ENCODE assay signal across 8 cellular contexts in the genomic region with DNA sequence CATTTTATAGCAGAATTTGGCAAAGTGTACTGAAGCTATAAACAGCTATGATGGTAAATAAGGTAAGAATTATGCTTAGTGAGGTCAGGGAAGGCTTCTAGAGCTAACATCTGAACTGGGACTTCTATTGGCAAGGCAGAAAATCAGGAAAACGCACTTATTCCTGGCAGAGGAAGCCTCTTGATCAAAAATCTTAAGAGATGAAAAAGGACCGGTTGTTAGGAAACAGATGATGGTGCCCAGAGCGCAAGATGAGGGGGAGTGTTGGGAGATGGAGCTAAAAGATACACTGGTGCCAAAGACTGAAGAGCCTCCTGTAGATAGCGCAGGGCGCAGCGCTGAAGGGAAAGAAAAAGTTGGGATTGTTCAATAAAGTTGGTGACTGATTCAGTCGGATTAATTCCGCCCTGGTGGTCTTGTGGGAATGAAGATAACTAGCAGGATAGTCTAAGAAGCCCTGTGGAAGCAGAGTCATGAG.
A peak's percentile ranks its signal among the peaks of the same experiment; 100 is the strongest.
DNase-seq lines count a peak whose midpoint lies in the region; ATAC-seq and FAIRE-seq lines count a peak whose summit lies in the region.

No MANE protein-coding gene starts in this region.

- DNase-seq in activated CD4-positive, alpha-beta T cell treated with anti-CD3 and anti-CD28 coated beads, Interleukin-2, amount 50 U/mL, for 1 hour, result peak; percentile 2
- DNase-seq in activated CD4-positive, alpha-beta T cell treated with anti-CD3 and anti-CD28 coated beads for 48 hours, result no peak
- DNase-seq in HTR-8/SVneo (ENCODE audit: insufficient read length, low spot score) (peak; percentile 10), adipocyte (ENCODE audit: low read depth) (no peak)
- DNase-seq in stimulated activated naive B cell treated with anti-CD40 and anti-IgM and Interleukin-4, amounts not matched to agents 10 μg/mL and 1 μg/mL and 100 μg/mL, for 72 hours, result no peak
- DNase-seq in stimulated activated CD4-positive, alpha-beta T cell treated with anti-CD3 and anti-CD28 coated beads, Interleukin-2, amount 100 ng/mL, for 24 hours, result no peak
- no peak for DNase-seq in stimulated activated CD4-positive, alpha-beta T cell treated with anti-CD3 and anti-CD28 coated beads, Interleukin-4, amount 100 ng/mL, for 24 hours

- no peaks in the 10 kb centered on the region for H3K27me3 ChIP-seq in adipocyte (replicated peaks; ENCODE audit: control insufficient read depth, insufficient read depth, low read length)
- no peaks in the 10 kb centered on the region for H3K27me3 ChIP-seq in iPS-15b (ENCODE audit: control insufficient read depth, insufficient read depth, low read length)

- peak overlapping the region; percentile 95 for H3K27ac Mint-ChIP-seq in stimulated activated naive B cell treated with anti-CD40 and anti-IgM and Interleukin-4, amounts not matched to agents 10 μg/mL and 1 μg/mL and 100 μg/mL, for 72 hours

- no peaks in the 10 kb centered on the region for H3K27me3 Mint-ChIP-seq in stimulated activated naive B cell treated with anti-CD40 and anti-IgM and Interleukin-4, amounts not matched to agents 10 μg/mL and 1 μg/mL and 100 μg/mL, for 72 hours

- peaks cover 28 to 34% of the 10 kb centered on the region in 2 donors for H3K4me1 Mint-ChIP-seq in stimulated activated naive B cell treated with anti-CD40 and anti-IgM and Interleukin-4, amounts not matched to agents 10 μg/mL and 1 μg/mL and 100 μg/mL, for 72 hours

- peaks cover 6 to 10% of the 10 kb centered on the region in 2 donors for H3K36me3 Mint-ChIP-seq in stimulated activated naive B cell treated with anti-CD40 and anti-IgM and Interleukin-4, amounts not matched to agents 10 μg/mL and 1 μg/mL and 100 μg/mL, for 72 hours

- H3K9ac ChIP-seq in adipocyte (ENCODE audit: low read length), result peak overlapping the region; percentile 99
- H3K9ac ChIP-seq in iPS-15b (ENCODE audit: low read depth, low read length), result peak overlapping the region; percentile 82

- peak overlapping the region; percentile 99 for H3K4me3 ChIP-seq in adipocyte (ENCODE audit: low read length)
- peak overlapping the region; percentile 86 for H3K4me3 ChIP-seq in iPS-15b (ENCODE audit: low read depth, low read length)

- H3K4me3 Mint-ChIP-seq in stimulated activated naive B cell treated with anti-CD40 and anti-IgM and Interleukin-4, amounts not matched to agents 10 μg/mL and 1 μg/mL and 100 μg/mL, for 72 hours, result peak overlapping the region; percentile 92 to 98

- peaks cover 46% of the 10 kb centered on the region for H3K4me1 ChIP-seq in adipocyte (ENCODE audit: control insufficient read depth, insufficient read depth, low read length)
- H3K4me1 ChIP-seq in iPS-15b (ENCODE audit: control insufficient read depth, insufficient read depth, low read length), result peaks cover 7% of the 10 kb centered on the region

- H3K9me3 ChIP-seq in adipocyte (ENCODE audit: control insufficient read depth, low read length), result no peaks in the 10 kb centered on the region
- no peaks in the 10 kb centered on the region for H3K9me3 ChIP-seq in iPS-15b (ENCODE audit: control insufficient read depth, insufficient read depth, low read length)

- no peak for FAIRE-seq in HTR-8/SVneo (lab: Jason Lieb, UNC)

- peak; percentile 30 to 32 for ATAC-seq in stimulated activated naive B cell treated with anti-CD40 and anti-IgM and Interleukin-4, amounts not matched to agents 10 μg/mL and 1 μg/mL and 100 μg/mL, for 72 hours (replicated peaks)

- H3K36me3 ChIP-seq in adipocyte (ENCODE audit: control insufficient read depth, insufficient read depth, low read length, severe bottlenecking) (peaks cover under 1% of the 10 kb centered on the region), iPS-15b (ENCODE audit: control insufficient read depth, insufficient read depth, low read length) (no peaks in the 10 kb centered on the region)

- H3K9me3 Mint-ChIP-seq in stimulated activated naive B cell treated with anti-CD40 and anti-IgM and Interleukin-4, amounts not matched to agents 10 μg/mL and 1 μg/mL and 100 μg/mL, for 72 hours, result peaks cover 3% of the 10 kb centered on the region in 2 donors

Comparison
In these comparisons a context has a peak if more than half of its experiments do, and no peak if none do; other contexts are left out.
1. DNase-seq: peak in activated CD4-positive, alpha-beta T cell treated with anti-CD3 and anti-CD28 coated beads, Interleukin-2, amount 50 U/mL, for 1 hour (single experiment) and HTR-8/SVneo (single experiment); none in activated CD4-positive, alpha-beta T cell treated with anti-CD3 and anti-CD28 coated beads for 48 hours (single experiment), adipocyte (single experiment), stimulated activated naive B cell treated with anti-CD40 and anti-IgM and Interleukin-4, amounts not matched to agents 10 μg/mL and 1 μg/mL and 100 μg/mL, for 72 hours (single experiment), stimulated activated CD4-positive, alpha-beta T cell treated with anti-CD3 and anti-CD28 coated beads, Interleukin-2, amount 100 ng/mL, for 24 hours (0 of 2) and stimulated activated CD4-positive, alpha-beta T cell treated with anti-CD3 and anti-CD28 coated beads, Interleukin-4, amount 100 ng/mL, for 24 hours (single experiment).